8 cellular contexts compared by ENCODE assay signal in the genomic region with DNA sequence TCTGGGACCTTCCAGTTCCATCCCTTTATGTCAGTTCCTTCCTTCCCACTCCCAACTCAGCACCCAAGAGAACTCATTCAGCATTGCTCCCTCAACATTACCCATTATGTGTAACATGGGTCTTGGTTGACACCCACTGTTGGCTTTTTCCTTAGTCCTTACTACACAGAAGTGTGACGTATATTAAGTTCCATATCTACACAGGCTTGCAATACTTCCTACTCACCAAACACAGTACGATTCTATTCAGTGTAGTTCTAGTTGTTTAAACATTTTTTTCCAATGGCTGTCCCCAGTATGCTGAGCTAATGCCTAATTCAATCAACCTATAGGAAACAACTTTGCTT. TPM values are rescaled to one million over a fixed set of nuclear protein-coding genes. Genes with fewer than 3 reads are reported as not detected.
DNase-seq lines count a peak whose midpoint lies in the region; ATAC-seq and TF ChIP-seq lines count a peak whose summit lies in the region.

No MANE protein-coding gene starts in this region.

- no peaks in the 10 kb centered on the region for H3K36me3 ChIP-seq in smooth muscle cell (ENCODE audit: low read depth)

- H3K4me3 ChIP-seq in smooth muscle cell = no peak overlapping the region

- CTCF ChIA-PET in activated CD4-positive, alpha-beta T cell treated with anti-CD3 and anti-CD28 coated beads, Interleukin-2, amount 10 ng/mL, durations not matched to agents 7 days and 5 days (lab: Charles Lee) = interaction anchor here (0.8 to 2.0 kb wide), 4 partner anchors 10 to 74 kb away, joined by 3 to 18 read pairs (median 6); partner anchors contain the start of gene ARHGAP18

- peak overlapping the region; percentile 48 for H3K4me3 Mint-ChIP-seq in activated CD4-positive, alpha-beta T cell treated with anti-CD3 and anti-CD28 coated beads, Interleukin-2, amount 10 ng/mL, durations not matched to agents 7 days and 5 days
- peak overlapping the region; percentile 6 for H3K4me3 Mint-ChIP-seq in endothelial cell (ENCODE audit: unreplicated experiment)

- peaks cover 52% of the 10 kb centered on the region for H3K4me1 Mint-ChIP-seq in activated CD4-positive, alpha-beta T cell treated with anti-CD3 and anti-CD28 coated beads, Interleukin-2, amount 10 ng/mL, durations not matched to agents 7 days and 5 days
- H3K4me1 Mint-ChIP-seq in endothelial cell (ENCODE audit: unreplicated experiment) = peaks cover 72% of the 10 kb centered on the region

- 49% methylated on average over 2 of the region's 2 CpGs for WGBS in smooth muscle cell (ENCODE audit: low lambda C conversion rate)

- DNase-seq in activated CD4-positive, alpha-beta T cell treated with anti-CD3 and anti-CD28 coated beads, Interleukin-2, amount 10 ng/mL, durations not matched to agents 7 days and 5 days = peak; percentile 10
- no peak for DNase-seq in activated CD4-positive, alpha-beta T cell treated with anti-CD3 and anti-CD28 coated beads, Interleukin-2, amount 50 U/mL, for 48 hours
- DNase-seq in endothelial cell (ENCODE audit: low spot score) (no peak), smooth muscle cell (lab: John Stamatoyannopoulos, UW; ENCODE audit: unreplicated experiment) (no peak), NCI-H345 (lab: John Stamatoyannopoulos, UW) (no peak), anterior cingulate cortex (lab: John Stamatoyannopoulos, UW) (no peak), HuH-7 (ENCODE audit: low spot score) (no peak)

- no peaks in the 10 kb centered on the region for H3K27me3 ChIP-seq in smooth muscle cell (ENCODE audit: low read depth)

- H3K9me3 Mint-ChIP-seq in activated CD4-positive, alpha-beta T cell treated with anti-CD3 and anti-CD28 coated beads, Interleukin-2, amount 10 ng/mL, durations not matched to agents 7 days and 5 days = no peaks in the 10 kb centered on the region
- no peaks in the 10 kb centered on the region for H3K9me3 Mint-ChIP-seq in endothelial cell (ENCODE audit: unreplicated experiment)

- H2AFZ ChIP-seq in smooth muscle cell (ENCODE audit: low read depth) = peak overlapping the region; percentile 23

- H3K36me3 Mint-ChIP-seq in activated CD4-positive, alpha-beta T cell treated with anti-CD3 and anti-CD28 coated beads, Interleukin-2, amount 10 ng/mL, durations not matched to agents 7 days and 5 days (ENCODE audit: low read depth) = no peaks in the 10 kb centered on the region
- peaks cover 25% of the 10 kb centered on the region for H3K36me3 Mint-ChIP-seq in endothelial cell (ENCODE audit: low read depth, unreplicated experiment)

- H3K27ac ChIP-seq in smooth muscle cell (ENCODE audit: low read depth) = peak overlapping the region; percentile 90

- peak; percentile 4 for ATAC-seq in HG03571 (IDR thresholded peaks at IDR 0.05; ENCODE audit: unreplicated experiment)

- no peaks in the 10 kb centered on the region for H3K9me3 ChIP-seq in smooth muscle cell (replicated peaks; ENCODE audit: low read depth)

- peak overlapping the region; percentile 71 for H3K4me2 ChIP-seq in smooth muscle cell

- no peaks in the 10 kb centered on the region for H4K20me1 ChIP-seq in smooth muscle cell (ENCODE audit: low read depth)

- H3K27me3 Mint-ChIP-seq in activated CD4-positive, alpha-beta T cell treated with anti-CD3 and anti-CD28 coated beads, Interleukin-2, amount 10 ng/mL, durations not matched to agents 7 days and 5 days = no peaks in the 10 kb centered on the region
- peaks cover 7% of the 10 kb centered on the region for H3K27me3 Mint-ChIP-seq in endothelial cell (ENCODE audit: unreplicated experiment)

- TF ChIP-seq CTCF in endothelial cell (IDR thresholded peaks at IDR 0.05; ENCODE audit: unreplicated experiment) (no peak), smooth muscle cell (IDR thresholded peaks at IDR 0.05; ENCODE audit: borderline replicate concordance, insufficient read depth, poor library complexity, severe bottlenecking) (no peak)

- H3K4me1 ChIP-seq in smooth muscle cell (ENCODE audit: low read depth) = peaks cover 12% of the 10 kb centered on the region

- peak overlapping the region; percentile 94 for H3K27ac Mint-ChIP-seq in activated CD4-positive, alpha-beta T cell treated with anti-CD3 and anti-CD28 coated beads, Interleukin-2, amount 10 ng/mL, durations not matched to agents 7 days and 5 days
- H3K27ac Mint-ChIP-seq in endothelial cell (ENCODE audit: unreplicated experiment) = peak overlapping the region; percentile 27

- no peaks in the 10 kb centered on the region for H3F3A ChIP-seq in smooth muscle cell (ENCODE audit: low read depth)

- H3K79me2 ChIP-seq in smooth muscle cell (ENCODE audit: low read depth) = peaks cover 7% of the 10 kb centered on the region

- peak overlapping the region; percentile 34 for H3K9ac ChIP-seq in smooth muscle cell (ENCODE audit: low read depth)

- POLR2A ChIA-PET in activated CD4-positive, alpha-beta T cell treated with anti-CD3 and anti-CD28 coated beads, Interleukin-2, amount 10 ng/mL, durations not matched to agents 7 days and 5 days (lab: Charles Lee) = interaction anchor here (0.6 kb wide), 1 partner anchor 56 kb away, joined by 3 read pairs; no protein-coding TSS in a partner anchor

RNA-seq across cellular contexts. Expression of gene ARHGAP18, which starts 37.7 kb away (rescaled TPM):
- total RNA-seq in activated CD4-positive, alpha-beta T cell treated with anti-CD3 and anti-CD28 coated beads, Interleukin-2, amount 10 ng/mL, durations not matched to agents 7 days and 5 days = 1 to 10 TPM; 7.5 to 8.1 TPM
- total RNA-seq in endothelial cell (ENCODE audit: unreplicated experiment) = 102 TPM
- total RNA-seq in smooth muscle cell = 9.6 and 10.7 TPM in 2 replicates
- polyA plus RNA-seq in smooth muscle cell = 3.2 and 3.5 TPM in 2 replicates
